ENCODE assay signal across 15 cellular contexts in the genomic region with DNA sequence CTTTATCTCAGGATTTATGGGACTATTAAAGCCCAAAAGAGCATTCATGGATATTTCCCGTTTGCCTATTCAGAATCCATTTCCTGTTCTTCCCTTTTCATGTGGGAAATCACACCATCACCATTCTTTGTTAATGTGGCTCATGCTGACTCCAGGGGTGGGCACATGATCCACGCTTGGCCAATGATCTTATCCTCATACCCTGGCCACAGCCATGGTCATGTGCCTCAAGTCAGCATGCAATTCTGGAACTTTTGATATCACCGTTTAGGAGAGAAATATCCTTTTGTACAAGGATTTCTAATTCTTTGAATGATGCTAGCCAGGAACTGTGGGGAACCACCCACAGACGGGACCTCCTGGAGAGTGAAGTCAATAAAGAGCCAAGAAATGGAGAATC.
"Had no signal": no experiment of that assay in that cellular context is flagged by ENCODE, and none has a peak within 500 bp of the region (broad histone marks: within the 10 kb centered on the region; RNA-seq: fewer than 3 reads in every experiment).

No MANE protein-coding gene starts in this region.

- H3K27me3 Mint-ChIP-seq: activated naive CD4-positive, alpha-beta T cell treated with anti-CD3 and anti-CD28 coated beads, Interleukin-2, amount 50 U/mL, for 24 hours; natural killer cell treated with Interleukin-12 subunit alpha and Interleukin-12 subunit beta and Interleukin-15 and Interleukin-18, amount 100 ng/mL, for 72 hours; stimulated activated naive B cell treated with anti-CD40 and anti-IgM and Interleukin-4, amounts not matched to agents 10 μg/mL and 1 μg/mL and 100 μg/mL, for 72 hours; T-cell had no signal

- H3K4me3 Mint-ChIP-seq: activated naive CD4-positive, alpha-beta T cell treated with anti-CD3 and anti-CD28 coated beads, Interleukin-2, amount 50 U/mL, for 24 hours; endodermal cell; mesothelial cell of epicardium; natural killer cell treated with Interleukin-12 subunit alpha and Interleukin-12 subunit beta and Interleukin-15 and Interleukin-18, amount 100 ng/mL, for 72 hours; stimulated activated naive B cell treated with anti-CD40 and anti-IgM and Interleukin-4, amounts not matched to agents 10 μg/mL and 1 μg/mL and 100 μg/mL, for 72 hours; T-cell had no signal

- ATAC-seq: lower lobe of right lung; natural killer cell treated with Interleukin-12 subunit alpha and Interleukin-12 subunit beta and Interleukin-15 and Interleukin-18, amount 100 ng/mL, for 72 hours; stimulated activated naive B cell treated with anti-CD40 and anti-IgM and Interleukin-4, amounts not matched to agents 10 μg/mL and 1 μg/mL and 100 μg/mL, for 72 hours; T-cell; upper lobe of right lung had no signal

- H3K4me1 Mint-ChIP-seq: activated naive CD4-positive, alpha-beta T cell treated with anti-CD3 and anti-CD28 coated beads, Interleukin-2, amount 50 U/mL, for 24 hours; endodermal cell; stimulated activated naive B cell treated with anti-CD40 and anti-IgM and Interleukin-4, amounts not matched to agents 10 μg/mL and 1 μg/mL and 100 μg/mL, for 72 hours; T-cell had no signal

- H3K27ac Mint-ChIP-seq: activated naive CD4-positive, alpha-beta T cell treated with anti-CD3 and anti-CD28 coated beads, Interleukin-2, amount 50 U/mL, for 24 hours; endodermal cell; mesothelial cell of epicardium; natural killer cell treated with Interleukin-12 subunit alpha and Interleukin-12 subunit beta and Interleukin-15 and Interleukin-18, amount 100 ng/mL, for 72 hours; stimulated activated naive B cell treated with anti-CD40 and anti-IgM and Interleukin-4, amounts not matched to agents 10 μg/mL and 1 μg/mL and 100 μg/mL, for 72 hours; T-cell had no signal

- H3K36me3 Mint-ChIP-seq: activated naive CD4-positive, alpha-beta T cell treated with anti-CD3 and anti-CD28 coated beads, Interleukin-2, amount 50 U/mL, for 24 hours; mesothelial cell of epicardium; natural killer cell treated with Interleukin-12 subunit alpha and Interleukin-12 subunit beta and Interleukin-15 and Interleukin-18, amount 100 ng/mL, for 72 hours; stimulated activated naive B cell treated with anti-CD40 and anti-IgM and Interleukin-4, amounts not matched to agents 10 μg/mL and 1 μg/mL and 100 μg/mL, for 72 hours; T-cell had no signal

- H3K4me3 ChIP-seq: ascending aorta, lower lobe of right lung, sigmoid colon, upper lobe of right lung had no signal

- DNase-seq: activated CD4-positive, CD25-positive, alpha-beta regulatory T cell treated with anti-CD3 and anti-CD28 coated beads, Interleukin-2, amount 50 U/mL, for 72 hours; activated gamma-delta T cell; endodermal cell; lower lobe of right lung; occipital lobe; posterior cingulate gyrus; sigmoid colon; stimulated activated naive B cell treated with anti-CD40 and anti-IgM and Interleukin-4, amounts not matched to agents 10 μg/mL and 1 μg/mL and 100 μg/mL, for 72 hours; T-cell; T-helper 9 cell; upper lobe of right lung had no signal

- H3K9me3 Mint-ChIP-seq: endodermal cell, mesothelial cell of epicardium had no signal
